Comparison of ENCODE assay signal across 8 cellular contexts in the genomic region with DNA sequence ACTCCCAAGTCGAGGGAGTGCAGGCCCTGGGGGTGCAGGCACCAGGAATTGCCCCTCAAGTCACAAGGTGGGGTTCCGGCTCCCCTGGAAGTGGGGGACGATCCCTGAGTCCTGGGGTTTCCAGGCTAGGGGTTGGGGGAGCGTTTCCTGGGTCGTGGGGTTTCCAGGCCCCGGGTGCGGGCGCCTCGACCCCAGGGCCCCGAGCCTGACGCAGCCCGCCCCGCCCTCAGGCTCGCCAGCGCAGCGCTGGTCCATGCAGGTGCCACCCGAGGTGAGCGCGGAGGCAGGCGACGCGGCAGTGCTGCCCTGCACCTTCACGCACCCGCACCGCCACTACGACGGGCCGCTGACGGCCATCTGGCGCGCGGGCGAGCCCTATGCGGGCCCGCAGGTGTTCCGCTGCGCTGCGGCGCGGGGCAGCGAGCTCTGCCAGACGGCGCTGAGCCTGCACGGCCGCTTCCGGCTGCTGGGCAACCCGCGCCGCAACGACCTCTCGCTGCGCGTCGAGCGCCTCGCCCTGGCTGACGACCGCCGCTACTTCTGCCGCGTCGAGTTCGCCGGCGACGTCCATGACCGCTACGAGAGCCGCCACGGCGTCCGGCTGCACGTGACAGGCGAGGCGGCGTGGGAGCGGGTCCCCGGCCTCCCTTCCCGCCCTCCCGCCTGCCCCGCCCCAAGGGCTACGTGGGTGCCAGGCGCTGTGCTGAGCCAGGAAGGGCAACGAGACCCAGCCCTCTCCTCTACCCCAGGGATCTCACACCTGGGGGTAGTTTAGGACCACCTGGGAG. TPM values are rescaled to one million over a fixed set of nuclear protein-coding genes. Genes with fewer than 3 reads are reported as not detected.
A peak's percentile ranks its signal among the peaks of the same experiment; 100 is the strongest.
DNase-seq lines count a peak whose midpoint lies in the region; ATAC-seq and TF ChIP-seq lines count a peak whose summit lies in the region.

No MANE protein-coding gene starts in this region.

- peaks cover 50% of the 10 kb centered on the region for H3K27me3 Mint-ChIP-seq in activated naive CD8-positive, alpha-beta T cell treated with anti-CD3 and anti-CD28 coated beads, Interleukin-2, amount 10 ng/mL, durations not matched to agents 7 days and 5 days

- H3K4me3 Mint-ChIP-seq in activated naive CD8-positive, alpha-beta T cell treated with anti-CD3 and anti-CD28 coated beads, Interleukin-2, amount 10 ng/mL, durations not matched to agents 7 days and 5 days = no peak overlapping the region

- no peak overlapping the region for H3K27ac Mint-ChIP-seq in activated naive CD8-positive, alpha-beta T cell treated with anti-CD3 and anti-CD28 coated beads, Interleukin-2, amount 10 ng/mL, durations not matched to agents 7 days and 5 days

- no peak for TF ChIP-seq CTCF in GM12865 (IDR thresholded peaks at IDR 0.05; ENCODE audit: insufficient read depth, low read depth, low read length, missing control alignments)

- H3K4me3 ChIP-seq in GM12865 (ENCODE audit: low read depth, low read length) = no peak overlapping the region
- peak overlapping the region; percentile 24 for H3K4me3 ChIP-seq in iPS-11a (ENCODE audit: low read depth, low read length)

- no peaks in the 10 kb centered on the region for H3K9me3 Mint-ChIP-seq in activated naive CD8-positive, alpha-beta T cell treated with anti-CD3 and anti-CD28 coated beads, Interleukin-2, amount 10 ng/mL, durations not matched to agents 7 days and 5 days

- POLR2A ChIA-PET in activated naive CD8-positive, alpha-beta T cell treated with anti-CD3 and anti-CD28 coated beads, Interleukin-2, amount 10 ng/mL, durations not matched to agents 7 days and 5 days (lab: Charles Lee) = interaction anchor here (1.0 kb wide), 1 partner anchor 144 kb away, joined by 3 read pairs; no protein-coding TSS in a partner anchor

- DNase-seq in GM12865 (ENCODE audit: low read depth) (peak; percentile 41), NCI-H1930 (lab: John Stamatoyannopoulos, UW) (peak; percentile 30 to 55)
- DNase-seq in activated naive CD8-positive, alpha-beta T cell treated with anti-CD3 and anti-CD28 coated beads, Interleukin-2, amount 10 ng/mL, durations not matched to agents 7 days and 5 days = peak; percentile 71
- peak; percentile 34 to 39 for DNase-seq in stimulated activated CD4-positive, alpha-beta T cell treated with anti-CD3 and anti-CD28 coated beads, Interleukin-15, amount 100 ng/mL, for 48 hours (ENCODE audit: low read depth in 2 of 2)

- peak; percentile 79 for ATAC-seq in activated naive CD8-positive, alpha-beta T cell treated with anti-CD3 and anti-CD28 coated beads, Interleukin-2, amount 10 ng/mL, durations not matched to agents 7 days and 5 days (ENCODE audit: low read depth)
- ATAC-seq in HG03097 (IDR thresholded peaks at IDR 0.05; ENCODE audit: low FRiP score, unreplicated experiment) (no peak), GM21529 (IDR thresholded peaks at IDR 0.05; ENCODE audit: unreplicated experiment) (no peak), HG02840 (IDR thresholded peaks at IDR 0.05; ENCODE audit: low FRiP score, unreplicated experiment) (no peak)

- no peaks in the 10 kb centered on the region for H3K36me3 Mint-ChIP-seq in activated naive CD8-positive, alpha-beta T cell treated with anti-CD3 and anti-CD28 coated beads, Interleukin-2, amount 10 ng/mL, durations not matched to agents 7 days and 5 days

- peaks cover 7% of the 10 kb centered on the region for H3K4me1 Mint-ChIP-seq in activated naive CD8-positive, alpha-beta T cell treated with anti-CD3 and anti-CD28 coated beads, Interleukin-2, amount 10 ng/mL, durations not matched to agents 7 days and 5 days

RNA-seq across cellular contexts. Expression of a gene that starts 12.0 kb away (rescaled TPM):
- not detected for total RNA-seq in activated naive CD8-positive, alpha-beta T cell treated with anti-CD3 and anti-CD28 coated beads, Interleukin-2, amount 10 ng/mL, durations not matched to agents 7 days and 5 days
